12 cellular contexts compared by ENCODE assay signal in genomic region chr10:13270877-13271551, GRCh38. TPM values are rescaled to one million over a fixed set of nuclear protein-coding genes. Genes with fewer than 3 reads are reported as not detected.
DNase-seq lines count a peak whose midpoint lies in the region; ATAC-seq, FAIRE-seq and TF ChIP-seq lines count a peak whose summit lies in the region.
"Had no signal": no experiment of that assay in that cellular context is flagged by ENCODE, and none has a peak within 500 bp of the region (broad histone marks: within the 10 kb centered on the region; RNA-seq: fewer than 3 reads in every experiment).

No MANE protein-coding gene starts in this region.

- no peaks in the 10 kb centered on the region for H3K9me3 ChIP-seq in OCI-LY7 (ENCODE audit: low read length)
- no peaks in the 10 kb centered on the region for H3K9me3 ChIP-seq in gastroesophageal sphincter

- no peaks in the 10 kb centered on the region for H4K20me1 ChIP-seq in OCI-LY7 (ENCODE audit: insufficient read depth, low read length)

- POLR2A ChIA-PET in OCI-LY7 (lab: Charles Lee): interaction anchor here (1.6 to 2.5 kb wide), 2 partner anchors 32 to 45 kb away, joined by 5 to 11 read pairs; no protein-coding TSS in a partner anchor

- H3K4me3 Mint-ChIP-seq in stimulated activated effector memory CD8-positive, alpha-beta T cell treated with anti-CD3 and anti-CD28 coated beads, Interleukin-12 subunit alpha, Interleukin-12 subunit beta, amount 100 ng/mL, for 72 hours: no peak overlapping the region

- BruUV-seq in OCI-LY7 (replicated peaks; lab: Mats Ljungman, UMichigan): no TSS peak

- peak overlapping the region; percentile 68 for H3K27ac Mint-ChIP-seq in stimulated activated effector memory CD8-positive, alpha-beta T cell treated with anti-CD3 and anti-CD28 coated beads, Interleukin-12 subunit alpha, Interleukin-12 subunit beta, amount 100 ng/mL, for 72 hours

- H3K79me2 ChIP-seq in OCI-LY7 (ENCODE audit: insufficient read depth, low read depth, low read length): no peaks in the 10 kb centered on the region

- H3K4me3 ChIP-seq in OCI-LY7 (ENCODE audit: low read depth, low read length, poor library complexity, severe bottlenecking) (peak overlapping the region; percentile 41), gastroesophageal sphincter (no peak overlapping the region)

- H3K36me3 Mint-ChIP-seq in stimulated activated effector memory CD8-positive, alpha-beta T cell treated with anti-CD3 and anti-CD28 coated beads, Interleukin-12 subunit alpha, Interleukin-12 subunit beta, amount 100 ng/mL, for 72 hours: no peaks in the 10 kb centered on the region

- peak overlapping the region; percentile 97 for H3K27ac ChIP-seq in OCI-LY7 (ENCODE audit: low read depth, low read length, poor library complexity, severe bottlenecking)
- peak overlapping the region in 1 of 4 donors; percentile 44 for H3K27ac ChIP-seq in gastroesophageal sphincter
- H3K27ac ChIP-seq: WERI-Rb-1 had no signal

- 74 to 88% methylated on average over 5 to 6 of the region's 9 CpGs for WGBS in gastroesophageal sphincter (ENCODE audit: low coverage in 1 of 2), 2 donors

- no peak for FAIRE-seq in H54 (lab: Jason Lieb, UNC)
- FAIRE-seq: endometrium, G401.6 had no signal

- H3K4me1 ChIP-seq in OCI-LY7 (ENCODE audit: insufficient read depth, low read length, poor library complexity, severe bottlenecking) (peaks cover 55% of the 10 kb centered on the region), gastroesophageal sphincter (peaks cover 0 to 18% (median 0%) of the 10 kb centered on the region in 3 donors)

- no peaks in the 10 kb centered on the region for H3K9me2 ChIP-seq in OCI-LY7 (ENCODE audit: insufficient read depth, low read length)

- CTCF ChIA-PET in OCI-LY7 (lab: Charles Lee; ENCODE audit: unreplicated experiment): no interaction called here

- DNase-seq in H54 (ENCODE audit: insufficient read length, low spot score) (peak; percentile 31), OCI-LY7 (ENCODE audit: low spot score) (no peak), NCI-H69 (lab: John Stamatoyannopoulos, UW) (no peak), C1 segment of cervical spinal cord (lab: John Stamatoyannopoulos, UW) (no peak), NCI-H446 treated with DMSO at 0.1 percent for 48 hours (lab: John Stamatoyannopoulos, UW) (no peak)
- DNase-seq in stimulated activated effector memory CD8-positive, alpha-beta T cell treated with anti-CD3 and anti-CD28 coated beads, Interleukin-12 subunit alpha, Interleukin-12 subunit beta, amount 100 ng/mL, for 72 hours (ENCODE audit: low spot score in 2 of 2): no peak

- TF ChIP-seq CTCF in OCI-LY7 (conservative IDR thresholded peaks at IDR 0.05; ENCODE audit: low read length) (no peak), gastroesophageal sphincter (IDR thresholded peaks at IDR 0.05) (no peak)

- TF ChIP-seq POLR2A in H54 (IDR thresholded peaks at IDR 0.05; ENCODE audit: low read depth, low read length) (no peak), gastroesophageal sphincter (IDR thresholded peaks at IDR 0.05) (no peak)

- peak overlapping the region; percentile 64 for H3K4me2 ChIP-seq in OCI-LY7 (ENCODE audit: low read length)

- TF ChIP-seq EP300 in gastroesophageal sphincter (IDR thresholded peaks at IDR 0.05): no peak

- peaks cover 11% of the 10 kb centered on the region for H3K4me1 Mint-ChIP-seq in stimulated activated effector memory CD8-positive, alpha-beta T cell treated with anti-CD3 and anti-CD28 coated beads, Interleukin-12 subunit alpha, Interleukin-12 subunit beta, amount 100 ng/mL, for 72 hours

- ATAC-seq in gastroesophageal sphincter: peak; percentile 62
- ATAC-seq in stimulated activated effector memory CD8-positive, alpha-beta T cell treated with anti-CD3 and anti-CD28 coated beads, Interleukin-12 subunit alpha, Interleukin-12 subunit beta, amount 100 ng/mL, for 72 hours: no peak
- no peak for ATAC-seq in HG03159 (IDR thresholded peaks at IDR 0.05; ENCODE audit: unreplicated experiment)

- no peaks in the 10 kb centered on the region for H3K9me3 Mint-ChIP-seq in stimulated activated effector memory CD8-positive, alpha-beta T cell treated with anti-CD3 and anti-CD28 coated beads, Interleukin-12 subunit alpha, Interleukin-12 subunit beta, amount 100 ng/mL, for 72 hours

- no peaks in the 10 kb centered on the region for H3K36me3 ChIP-seq in OCI-LY7 (ENCODE audit: insufficient read depth, low read length)
- peaks cover 0 to under 1% of the 10 kb centered on the region in 2 donors for H3K36me3 ChIP-seq in gastroesophageal sphincter
- H3K36me3 ChIP-seq: WERI-Rb-1 had no signal

- intact Hi-C loops in OCI-LY7 (cut with micrococcal nuclease; ENCODE audit: unreplicated experiment): loop anchor here (1.0 kb wide), 1 partner anchor 31 kb away; no protein-coding TSS in a partner anchor

- no peaks in the 10 kb centered on the region for H3K27me3 ChIP-seq in gastroesophageal sphincter

- peak overlapping the region; percentile 75 for H2AFZ ChIP-seq in OCI-LY7 (ENCODE audit: low read length)

RNA-seq across cellular contexts. Expression of gene PHYH, which starts 28.9 kb away (rescaled TPM):
- total RNA-seq in OCI-LY7 (2014; rRNA removed; shearing (Covaris generic)): 6.9 and 7.4 TPM in 2 replicates
- total RNA-seq in OCI-LY7 (2022): 15.1 and 17.8 TPM in 2 replicates
- 10 to 100 TPM; 31.9 to 53.4 (median 36.4) TPM for total RNA-seq in gastroesophageal sphincter

RNA-seq across cellular contexts. Expression of gene UCMA, which starts 36.8 kb away (rescaled TPM):
- total RNA-seq in OCI-LY7 (2014; rRNA removed; shearing (Covaris generic)): not detected in 2 replicates
- total RNA-seq in OCI-LY7 (2022) (not detected in 2 replicates), gastroesophageal sphincter (not detected)
- total RNA-seq: pulmonary artery endothelial cell had no signal
